In genomic region chr9:120931278-120932085, GRCh38 we compare ENCODE assay signal across 8 cellular contexts. TPM values are rescaled to one million over a fixed set of nuclear protein-coding genes. Genes with fewer than 3 reads are reported as not detected.
A peak's percentile ranks its signal among the peaks of the same experiment; 100 is the strongest.
DNase-seq lines count a peak whose midpoint lies in the region; ATAC-seq and TF ChIP-seq lines count a peak whose summit lies in the region.

No MANE protein-coding gene starts in this region.

- H3K9me3 Mint-ChIP-seq in chondrocyte (ENCODE audit: low read depth) (no peaks in the 10 kb centered on the region), neural progenitor cell (no peaks in the 10 kb centered on the region)

- H4K20me1 ChIP-seq in neural progenitor cell (ENCODE audit: low read depth): no peaks in the 10 kb centered on the region

- peak; percentile 60 for DNase-seq in Caki2 (ENCODE audit: low read depth)
- DNase-seq in T-helper 17 cell: peak in 2 of 3 donors; percentile 38 to 46
- DNase-seq in chondrocyte (ENCODE audit: low spot score): no peak
- DNase-seq in neural progenitor cell (ENCODE audit: low spot score): no peak
- DNase-seq in NCI-H2227 (lab: John Stamatoyannopoulos, UW; ENCODE audit: unreplicated experiment): no peak

- no peak overlapping the region for H3K4me2 ChIP-seq in neural progenitor cell

- ATAC-seq in GM19324 (IDR thresholded peaks at IDR 0.05; ENCODE audit: low FRiP score, unreplicated experiment): peak; percentile 35
- peak; percentile 52 for ATAC-seq in HG03432 (IDR thresholded peaks at IDR 0.05; ENCODE audit: unreplicated experiment)
- peak; percentile 70 for ATAC-seq in T-helper 17 cell
- ATAC-seq in esophagus mucosa: no peak

- peaks cover 14% of the 10 kb centered on the region for H3K27me3 ChIP-seq in neural progenitor cell

- H3K79me2 ChIP-seq in neural progenitor cell (ENCODE audit: low read depth): no peaks in the 10 kb centered on the region

- no peak overlapping the region for H3K9ac ChIP-seq in neural progenitor cell

- in situ Hi-C loops in Caki2 (cut with HindIII; ENCODE audit: low pct_unique_long_range_greater_than_20kb, low sequenced_read_pairs): no loop called here

- H3K9me3 ChIP-seq in T-helper 17 cell (ENCODE audit: control insufficient read depth, low read length, poor library complexity, severe bottlenecking): no peaks in the 10 kb centered on the region
- no peaks in the 10 kb centered on the region for H3K9me3 ChIP-seq in neural progenitor cell (ENCODE audit: low read depth)

- H3K4me3 Mint-ChIP-seq in T-helper 17 cell: peak overlapping the region; percentile 82
- H3K4me3 Mint-ChIP-seq in chondrocyte (ENCODE audit: unreplicated experiment): peak overlapping the region; percentile 34
- no peak overlapping the region for H3K4me3 Mint-ChIP-seq in neural progenitor cell

- H2AFZ ChIP-seq in neural progenitor cell (replicated peaks): no peak overlapping the region

- H3K27ac Mint-ChIP-seq in T-helper 17 cell (peak overlapping the region; percentile 100), chondrocyte (ENCODE audit: unreplicated experiment) (peak overlapping the region; percentile 100), neural progenitor cell (peak overlapping the region; percentile 31)

- H3K4me1 ChIP-seq in neural progenitor cell: peaks cover 4% of the 10 kb centered on the region

- TF ChIP-seq CTCF in chondrocyte (IDR thresholded peaks at IDR 0.05) (no peak), neural progenitor cell (IDR thresholded peaks at IDR 0.05) (no peak)

- peaks cover 5% of the 10 kb centered on the region for H3K36me3 Mint-ChIP-seq in T-helper 17 cell (ENCODE audit: low read depth)
- H3K36me3 Mint-ChIP-seq in chondrocyte (ENCODE audit: low read depth): no peaks in the 10 kb centered on the region
- no peaks in the 10 kb centered on the region for H3K36me3 Mint-ChIP-seq in neural progenitor cell

- no peak overlapping the region for H3K27ac ChIP-seq in neural progenitor cell

- H3F3A ChIP-seq in neural progenitor cell (ENCODE audit: low read depth): peaks cover 13% of the 10 kb centered on the region

- H3K4me3 ChIP-seq in neural progenitor cell: no peak overlapping the region

- H3K27me3 Mint-ChIP-seq in T-helper 17 cell (no peaks in the 10 kb centered on the region), chondrocyte (ENCODE audit: low read depth) (no peaks in the 10 kb centered on the region), neural progenitor cell (ENCODE audit: insufficient read depth, low read depth) (peaks cover 7% of the 10 kb centered on the region)

- H3K4me1 Mint-ChIP-seq in T-helper 17 cell (peaks cover 65% of the 10 kb centered on the region), chondrocyte (ENCODE audit: low read depth) (peaks cover 88% of the 10 kb centered on the region), neural progenitor cell (peaks cover 13% of the 10 kb centered on the region)

- H3K36me3 ChIP-seq in neural progenitor cell: no peaks in the 10 kb centered on the region

RNA-seq across cellular contexts. Expression of gene TRAF1, which starts 4.9 kb away (rescaled TPM):
- 4.3 and 5.0 TPM in 2 replicates for total RNA-seq in Caki2 (2014; rRNA removed; shearing (Covaris generic); ENCODE audit: low replicate concordance)
- 100 to 1,000 TPM; 103 to 118 TPM for total RNA-seq in T-helper 17 cell
- total RNA-seq in chondrocyte: 10.0 to 11.3 TPM (median 10.8 TPM) in 3 replicates
- 3.2 and 4.5 TPM in 2 replicates for total RNA-seq in neural progenitor cell (ENCODE audit: low replicate concordance)
- total RNA-seq in esophagus mucosa: 1.2 TPM

RNA-seq across cellular contexts. Expression of gene PHF19, which starts 54.5 kb away (rescaled TPM):
- total RNA-seq in Caki2 (2014; rRNA removed; shearing (Covaris generic); ENCODE audit: low replicate concordance): 15.6 and 47.7 TPM in 2 replicates
- 10 to 100 TPM; 69.9 to 96.9 TPM for total RNA-seq in T-helper 17 cell
- 73.5 to 115 TPM (median 77.8 TPM) in 3 replicates for total RNA-seq in chondrocyte
- total RNA-seq in neural progenitor cell (ENCODE audit: low replicate concordance): 27.4 and 45.1 TPM in 2 replicates
- 25.3 TPM for total RNA-seq in esophagus mucosa

Comparison
In these comparisons a context has a peak if more than half of its experiments do, and no peak if none do; other contexts are left out.
1. DNase-seq: peak in Caki2 (single experiment) and T-helper 17 cell (2 of 3); none in chondrocyte (single experiment), neural progenitor cell (single experiment) and NCI-H2227 (single experiment).
2. H3K27ac Mint-ChIP-seq: peak in every context shown above with its lines; median percentile 100 in T-helper 17 cell; 100 in chondrocyte; 31 in neural progenitor cell.